In the genomic region with DNA sequence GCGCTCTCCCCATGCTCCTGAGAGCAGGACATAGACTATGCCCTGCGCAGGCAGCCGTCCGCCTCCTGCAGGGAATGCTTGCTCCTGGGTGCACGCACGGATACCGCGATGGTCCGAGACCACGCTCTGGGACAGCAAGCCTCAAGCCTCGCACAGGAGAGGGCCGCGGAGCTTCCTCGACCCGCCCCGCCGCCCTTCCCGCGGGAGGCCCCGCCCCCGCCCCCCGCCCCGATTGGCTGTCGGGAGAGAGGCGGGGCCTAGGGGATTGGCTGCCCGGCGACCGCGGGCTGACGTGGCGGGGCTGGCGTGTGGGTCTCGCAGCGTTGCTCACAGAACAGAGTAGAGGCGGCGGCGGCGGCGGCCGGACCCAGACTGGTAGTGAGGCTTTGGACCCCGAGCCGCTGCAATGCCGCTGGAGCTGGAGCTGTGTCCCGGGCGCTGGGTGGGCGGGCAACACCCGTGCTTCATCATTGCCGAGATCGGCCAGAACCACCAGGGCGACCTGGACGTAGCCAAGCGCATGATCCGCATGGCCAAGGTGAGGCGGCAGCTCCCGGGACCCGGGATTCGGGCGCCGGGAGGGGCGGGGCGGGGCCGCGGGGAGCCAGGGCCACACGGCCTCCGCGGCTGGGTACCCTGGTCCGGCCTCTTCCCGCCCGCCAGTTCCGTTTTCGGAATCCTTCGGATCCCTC, we compare ENCODE assay signal across 8 cellular contexts. TPM values are rescaled to one million over a fixed set of nuclear protein-coding genes. Genes with fewer than 3 reads are reported as not detected.
DNase-seq lines count a peak whose midpoint lies in the region; ATAC-seq, FAIRE-seq and TF ChIP-seq lines count a peak whose summit lies in the region.

A gene with protein sequence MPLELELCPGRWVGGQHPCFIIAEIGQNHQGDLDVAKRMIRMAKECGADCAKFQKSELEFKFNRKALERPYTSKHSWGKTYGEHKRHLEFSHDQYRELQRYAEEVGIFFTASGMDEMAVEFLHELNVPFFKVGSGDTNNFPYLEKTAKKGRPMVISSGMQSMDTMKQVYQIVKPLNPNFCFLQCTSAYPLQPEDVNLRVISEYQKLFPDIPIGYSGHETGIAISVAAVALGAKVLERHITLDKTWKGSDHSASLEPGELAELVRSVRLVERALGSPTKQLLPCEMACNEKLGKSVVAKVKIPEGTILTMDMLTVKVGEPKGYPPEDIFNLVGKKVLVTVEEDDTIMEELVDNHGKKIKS (plus strand): TSS at position 330 of the 692 bp plus-strand sequence. CDS start 77 bp downstream, at position 407.

- H3K4me3 ChIP-seq in Caco-2 (ENCODE audit: low read depth, low read length) (peak within 1 kb of the TSS; percentile 79), NT2/D1 (ENCODE audit: insufficient read length, low read depth) (peak within 1 kb of the TSS; percentile 88), H1 (ENCODE audit: extremely low read depth in 1 of 4, insufficient read depth in 2 of 4, low read depth in 3 of 4, low read length in 4 of 4) (peak within 1 kb of the TSS; percentile 57 to 94 (median 83)), mesenchymal stem cell (ENCODE audit: insufficient read depth in 1 of 2, low read depth in 1 of 2, low read length in 2 of 2) (peak within 1 kb of the TSS; percentile 85 to 90)

- TF ChIP-seq RAD21 in H1 (IDR thresholded peaks at IDR 0.05 in 1 of 2, conservative IDR thresholded peaks at IDR 0.05 in 1 of 2; ENCODE audit: low read depth in 2 of 2, low read length in 2 of 2) = 0 out of 4 replicates have a peak, but pooled peaks of 1 of the 2 experiments have one; percentile 1

- H3K27me3 ChIP-seq in Caco-2 (replicated peaks; ENCODE audit: control insufficient read depth, insufficient read depth, low read length) = no peaks in the 10 kb centered on the region
- H3K27me3 ChIP-seq in NT2/D1 (ENCODE audit: insufficient read depth, insufficient read length) = no peaks in the 10 kb centered on the region
- H3K27me3 ChIP-seq in H1 (replicated peaks in 1 of 4; ENCODE audit: control insufficient read depth in 3 of 4, extremely low read depth in 1 of 4, insufficient read depth in 3 of 4, low read length in 3 of 4) = peaks cover 0 to 3% (median 0%) of the 10 kb centered on the region in 4 experiments; a peak in 2 of 7 replicates
- peaks cover 0 to 4% of the 10 kb centered on the region in 2 experiments for H3K27me3 ChIP-seq in mesenchymal stem cell (ENCODE audit: control insufficient read depth in 1 of 2, insufficient read depth in 1 of 2, low read length in 2 of 2)

- H4K5ac ChIP-seq in H1 (ENCODE audit: insufficient read length, low read depth, low read length) = peak within 1 kb of the TSS; percentile 75

- H3K36me3 Mint-ChIP-seq in Caco-2 (ENCODE audit: insufficient read depth, unreplicated experiment) = peaks cover 24% of the 10 kb centered on the region
- H3K36me3 Mint-ChIP-seq in activated CD8-positive, alpha-beta memory T cell treated with anti-CD3 and anti-CD28 coated beads, Interleukin-2, amount 10 ng/mL, durations not matched to agents 7 days and 5 days = peaks cover 9% of the 10 kb centered on the region

- no peak within 1 kb of the TSS for H2AK5ac ChIP-seq in H1 (ENCODE audit: low read depth, low read length)
- H2AK5ac ChIP-seq in mesenchymal stem cell (ENCODE audit: low read length, severe bottlenecking) = peak within 1 kb of the TSS; percentile 5

- H3K56ac ChIP-seq in H1 (replicated peaks; ENCODE audit: insufficient read length, low read depth, low read length) = no peak within 1 kb of the TSS

- no peaks in the 10 kb centered on the region; the same call in 1 of the 2 replicates for H3K23me2 ChIP-seq in H1 (ENCODE audit: low read depth, low read length)

- peak; percentile 94 for ATAC-seq in GM21381 (IDR thresholded peaks at IDR 0.05; ENCODE audit: unreplicated experiment)
- ATAC-seq in activated CD8-positive, alpha-beta memory T cell treated with anti-CD3 and anti-CD28 coated beads, Interleukin-2, amount 10 ng/mL, durations not matched to agents 7 days and 5 days = peak; percentile 96

- POLR2A ChIA-PET in Caco-2 (lab: Charles Lee) (interaction anchor here (0.6 to 1.3 kb wide), 8 partner anchors 11 to 636 kb away, joined by 3 to 15 read pairs (median 4); a partner anchor contains a TSS), H1 (lab: Charles Lee; ENCODE audit: partially characterized antibody) (interaction anchor here (0.7 to 2.0 kb wide), 13 partner anchors 9 to 165 kb away, joined by 3 to 7 read pairs (median 4); a partner anchor contains a TSS)

- H2BK12ac ChIP-seq in H1 (ENCODE audit: low read depth, low read length) (no peak within 1 kb of the TSS), mesenchymal stem cell (ENCODE audit: low read length in 2 of 2) (peak within 1 kb of the TSS in 1 of 2 experiments; percentile 42)

- TF ChIP-seq CTCF in Caco-2 (IDR thresholded peaks at IDR 0.05; ENCODE audit: insufficient read depth in 1 of 2, low read depth in 1 of 2, low read length in 1 of 2, severe bottlenecking in 1 of 2, unreplicated experiment in 1 of 2) (peak in 1 of 2 experiments; percentile 18), H1 (IDR thresholded peaks at IDR 0.05; ENCODE audit: control extremely low read depth in 1 of 3, insufficient read depth in 1 of 3, low read depth in 1 of 3, low read length in 3 of 3) (no peak)

- TF ChIP-seq EP300 in H1 (IDR thresholded peaks at IDR 0.05; ENCODE audit: borderline replicate concordance in 1 of 2, low read depth in 2 of 2, low read length in 2 of 2) = no peak

- peaks cover 7% of the 10 kb centered on the region; the same call in 1 of the 2 replicates for H3K79me1 ChIP-seq in H1 (ENCODE audit: low read depth, low read length)
- H3K79me1 ChIP-seq in mesenchymal stem cell (replicated peaks; ENCODE audit: low read length, poor library complexity, severe bottlenecking) = peaks cover 9% of the 10 kb centered on the region

- H3K4me3 Mint-ChIP-seq in Caco-2 (ENCODE audit: unreplicated experiment) = peak within 1 kb of the TSS; percentile 93
- H3K4me3 Mint-ChIP-seq in activated CD8-positive, alpha-beta memory T cell treated with anti-CD3 and anti-CD28 coated beads, Interleukin-2, amount 10 ng/mL, durations not matched to agents 7 days and 5 days = peak within 1 kb of the TSS; percentile 92

- peak within 1 kb of the TSS; percentile 76; the same call in 1 of the 2 replicates for H3K27ac ChIP-seq in H1 (ENCODE audit: low read depth, low read length)
- peak within 1 kb of the TSS; percentile 86 for H3K27ac ChIP-seq in mesenchymal stem cell (ENCODE audit: low read length, poor library complexity, severe bottlenecking)

- H3K36me3 ChIP-seq in Caco-2 (ENCODE audit: control insufficient read depth, insufficient read depth, low read length) (peaks cover 2% of the 10 kb centered on the region), NT2/D1 (ENCODE audit: insufficient read depth, insufficient read length, low read length) (peaks cover 19% of the 10 kb centered on the region), H1 (ENCODE audit: control insufficient read depth in 2 of 4, insufficient read depth in 4 of 4, low read length in 3 of 4) (peaks cover 0 to 3% (median 1%) of the 10 kb centered on the region in 4 experiments; a peak in 3 of 8 replicates), mesenchymal stem cell (ENCODE audit: control insufficient read depth in 1 of 2, insufficient read depth in 2 of 2, low read depth in 1 of 2, low read length in 2 of 2) (peaks cover 6 to 7% of the 10 kb centered on the region in 2 experiments)

- peak within 1 kb of the TSS; percentile 87 for H3K4ac ChIP-seq in H1 (replicated peaks; ENCODE audit: insufficient read length, low read depth, low read length)
- peak within 1 kb of the TSS in 1 of 2 experiments; percentile 75 for H3K4ac ChIP-seq in mesenchymal stem cell (ENCODE audit: low read depth in 1 of 2, low read length in 2 of 2)

- no peak within 1 kb of the TSS for H2BK20ac ChIP-seq in H1 (ENCODE audit: low read length)

- H3K9me3 ChIP-seq in Caco-2 = no peaks in the 10 kb centered on the region
- H3K9me3 ChIP-seq in NT2/D1 (ENCODE audit: insufficient read depth, low read length) = no peaks in the 10 kb centered on the region
- H3K9me3 ChIP-seq in H1 (ENCODE audit: insufficient read depth in 2 of 2, low read depth in 1 of 2, low read length in 1 of 2) = 0 out of 4 replicates have a peak, but pooled peaks cover 0 to 5% of the 10 kb centered on the region in 2 experiments
- H3K9me3 ChIP-seq in mesenchymal stem cell (ENCODE audit: control insufficient read depth, low read length) = no peaks in the 10 kb centered on the region

- BruUV-seq in Caco-2 (replicated peaks; lab: Mats Ljungman, UMichigan) = no TSS peak

- H3K4me2 ChIP-seq in H1 (ENCODE audit: insufficient read depth in 1 of 2, low read depth in 2 of 2, low read length in 2 of 2) (peak within 1 kb of the TSS; percentile 75 to 89), mesenchymal stem cell (ENCODE audit: low read length, poor library complexity, severe bottlenecking) (peak within 1 kb of the TSS; percentile 76)

- H3K9me3 Mint-ChIP-seq in Caco-2 (ENCODE audit: unreplicated experiment) = no peaks in the 10 kb centered on the region
- H3K9me3 Mint-ChIP-seq in activated CD8-positive, alpha-beta memory T cell treated with anti-CD3 and anti-CD28 coated beads, Interleukin-2, amount 10 ng/mL, durations not matched to agents 7 days and 5 days (ENCODE audit: low read depth) = no peaks in the 10 kb centered on the region

- intact Hi-C loops in Caco-2 (cut with micrococcal nuclease; ENCODE audit: unreplicated experiment) = loop anchor here (1.0 kb wide), 1 partner anchor 43 kb away; no protein-coding TSS in a partner anchor

- 1% methylated on average over 28 of the region's 72 CpGs; no CpG with 5 or more reads in 1 of the 2 experiments for WGBS in H1 (ENCODE audit: extremely low coverage in 1 of 2, insufficient coverage in 1 of 2, insufficient read length in 1 of 2, insufficient replicate concordance in 2 of 2, low coverage in 1 of 2, low lambda C conversion rate in 2 of 2, missing lambda C conversion rate in 1 of 2), 2 experiments
- WGBS in mesenchymal stem cell = under 1% methylated on average over 58 of the region's 72 CpGs

- peaks cover 0 to 4% of the 10 kb centered on the region in 2 experiments; a peak in 1 of 4 replicates for H3K79me2 ChIP-seq in H1 (ENCODE audit: control insufficient read depth in 1 of 2, insufficient read depth in 2 of 2, low read length in 2 of 2)

- H4K8ac ChIP-seq in H1 (ENCODE audit: extremely low read depth, insufficient read depth, low read length) (peak within 1 kb of the TSS; percentile 89; the same call in 1 of the 2 replicates), mesenchymal stem cell (ENCODE audit: low read length) (peak within 1 kb of the TSS; percentile 96)

- H4K20me1 ChIP-seq in H1 (replicated peaks in 1 of 2; ENCODE audit: control insufficient read depth in 1 of 2, insufficient read depth in 2 of 2, low read length in 2 of 2) = peaks cover 2 to 5% of the 10 kb centered on the region in 2 experiments

- H3K4me1 Mint-ChIP-seq in Caco-2 (ENCODE audit: low read depth, unreplicated experiment) = no peaks in the 10 kb centered on the region
- peaks cover 43% of the 10 kb centered on the region for H3K4me1 Mint-ChIP-seq in activated CD8-positive, alpha-beta memory T cell treated with anti-CD3 and anti-CD28 coated beads, Interleukin-2, amount 10 ng/mL, durations not matched to agents 7 days and 5 days

- H3K14ac ChIP-seq in H1 (ENCODE audit: insufficient read length) (no peak within 1 kb of the TSS), mesenchymal stem cell (ENCODE audit: low read length in 2 of 2) (peak within 1 kb of the TSS in 1 of 2 experiments; percentile 84)

- H3K27ac Mint-ChIP-seq in Caco-2 (ENCODE audit: unreplicated experiment) = peak within 1 kb of the TSS; percentile 92
- H3K27ac Mint-ChIP-seq in activated CD8-positive, alpha-beta memory T cell treated with anti-CD3 and anti-CD28 coated beads, Interleukin-2, amount 10 ng/mL, durations not matched to agents 7 days and 5 days = peak within 1 kb of the TSS; percentile 95

- H3K23ac ChIP-seq in H1 (ENCODE audit: insufficient read length) (no peak within 1 kb of the TSS), mesenchymal stem cell (ENCODE audit: low read length in 2 of 2) (peak within 1 kb of the TSS in 1 of 2 experiments; percentile 61)

- peak; percentile 84 to 85 for TF ChIP-seq POLR2A in H1 (IDR thresholded peaks at IDR 0.05; ENCODE audit: control extremely low read depth in 1 of 2, low read depth in 2 of 2, low read length in 2 of 2)

- H3K18ac ChIP-seq in H1 (ENCODE audit: extremely low read depth, low read length) (peak within 1 kb of the TSS; percentile 94), mesenchymal stem cell (ENCODE audit: low read depth in 1 of 2, low read length in 2 of 2) (peak within 1 kb of the TSS; percentile 81 to 91)

- H3K9ac ChIP-seq in NT2/D1 (ENCODE audit: insufficient read length, low read depth) (peak within 1 kb of the TSS; percentile 92), H1 (replicated peaks in 1 of 4; ENCODE audit: extremely low read depth in 1 of 4, low read depth in 3 of 4, low read length in 3 of 4) (peak within 1 kb of the TSS in 3 of 4 experiments; percentile 65 to 84 (median 75); a peak in 6 of 7 replicates), mesenchymal stem cell (ENCODE audit: low read length) (peak within 1 kb of the TSS; percentile 99)

- H3K4me1 ChIP-seq in Caco-2 (peaks cover 7% of the 10 kb centered on the region), NT2/D1 (ENCODE audit: insufficient read depth, insufficient read length) (peaks cover 4% of the 10 kb centered on the region), H1 (replicated peaks in 1 of 4; ENCODE audit: control insufficient read depth in 3 of 4, insufficient read depth in 4 of 4, low read length in 3 of 4) (peaks cover 0 to 4% (median 2%) of the 10 kb centered on the region in 4 experiments; a peak in 1 of 7 replicates), mesenchymal stem cell (ENCODE audit: control insufficient read depth, insufficient read depth, low read depth, low read length) (peaks cover 6% of the 10 kb centered on the region)

- H2BK15ac ChIP-seq in H1 (ENCODE audit: low read length) = no peak within 1 kb of the TSS
- H2BK15ac ChIP-seq in mesenchymal stem cell (ENCODE audit: low read depth, poor library complexity, severe bottlenecking) = peak within 1 kb of the TSS; percentile 86

- H4K91ac ChIP-seq in H1 (replicated peaks; ENCODE audit: insufficient read length, low read length) (peak within 1 kb of the TSS; percentile 76), mesenchymal stem cell (ENCODE audit: low read length) (peak within 1 kb of the TSS; percentile 73)

- peak; percentile 95 to 97 for DNase-seq in Caco-2
- peak; percentile 90 for DNase-seq in HTR-8/SVneo (ENCODE audit: insufficient read length, low spot score)
- peak; percentile 82 for DNase-seq in NT2/D1 (ENCODE audit: low read depth, low spot score)
- peak; percentile 96 for DNase-seq in activated CD8-positive, alpha-beta memory T cell treated with anti-CD3 and anti-CD28 coated beads, Interleukin-2, amount 10 ng/mL, durations not matched to agents 7 days and 5 days
- DNase-seq in H1 (ENCODE audit: low read depth in 1 of 2, low spot score in 2 of 2) = peak; percentile 73 to 92
- peak; percentile 95 for DNase-seq in mesenchymal stem cell
- DNase-seq in stimulated activated CD8-positive, alpha-beta memory T cell treated with anti-CD3 and anti-CD28 coated beads, Interleukin-12 subunit alpha, Interleukin-12 subunit beta, amount 100 ng/mL, for 24 hours (ENCODE audit: extremely low read depth) = peak; percentile 88

- H3K27me3 Mint-ChIP-seq in Caco-2 (ENCODE audit: insufficient read depth, unreplicated experiment) = no peaks in the 10 kb centered on the region
- H3K27me3 Mint-ChIP-seq in activated CD8-positive, alpha-beta memory T cell treated with anti-CD3 and anti-CD28 coated beads, Interleukin-2, amount 10 ng/mL, durations not matched to agents 7 days and 5 days = no peaks in the 10 kb centered on the region

- FAIRE-seq in HTR-8/SVneo (lab: Jason Lieb, UNC) = peak; percentile 9
- no peak for FAIRE-seq in H1 (lab: Jason Lieb, UNC)

- no peak within 1 kb of the TSS for H2BK120ac ChIP-seq in H1 (replicated peaks; ENCODE audit: low read depth, low read length)
- peak within 1 kb of the TSS; percentile 80 for H2BK120ac ChIP-seq in mesenchymal stem cell (ENCODE audit: low read depth, low read length)

- H2AFZ ChIP-seq in H1 (ENCODE audit: low read length) = peak within 1 kb of the TSS; percentile 87
- peak within 1 kb of the TSS; percentile 84 for H2AFZ ChIP-seq in mesenchymal stem cell (ENCODE audit: low read depth, low read length)

- CTCF ChIA-PET in Caco-2 (lab: Charles Lee) = interaction anchor here (0.6 to 2.1 kb wide), 12 partner anchors 17 to 423 kb away, joined by 3 to 10 read pairs (median 3); a partner anchor contains a TSS
- CTCF ChIA-PET in activated CD8-positive, alpha-beta memory T cell treated with anti-CD3 and anti-CD28 coated beads, Interleukin-2, amount 10 ng/mL, durations not matched to agents 7 days and 5 days (lab: Charles Lee) = interaction anchor here (0.6 to 4.1 kb wide), 13 partner anchors 8 to 206 kb away, joined by 3 to 18 read pairs (median 5); a partner anchor contains a TSS
- CTCF ChIA-PET in H1 (lab: Charles Lee; ENCODE audit: partially characterized antibody) = interaction anchor here (1.0 to 1.4 kb wide), 3 partner anchors 9 to 51 kb away, joined by 3 read pairs; no protein-coding TSS in a partner anchor

- peak within 1 kb of the TSS; percentile 66; the same call in 1 of the 2 replicates for H2BK5ac ChIP-seq in H1 (ENCODE audit: low read depth, low read length)
- H2BK5ac ChIP-seq in mesenchymal stem cell (ENCODE audit: low read depth, low read length, poor library complexity, severe bottlenecking) = peak within 1 kb of the TSS; percentile 46

RNA-seq across cellular contexts. Expression of the gene that starts here (rescaled TPM):
- total RNA-seq in Caco-2 (2022) = 68.7 and 71.7 TPM in 2 replicates
- total RNA-seq in activated CD8-positive, alpha-beta memory T cell treated with anti-CD3 and anti-CD28 coated beads, Interleukin-2, amount 10 ng/mL, durations not matched to agents 7 days and 5 days = 10 to 100 TPM; 35.5 to 47.8 TPM
- 64.0 and 67.3 TPM in 2 replicates for total RNA-seq in H1 (2021; fragmentation: NEBNext Ultra II Directional; extraction: Animal tissue kit (Norgen Biotek cat#: 25700))
- polyA plus RNA-seq in H1 (2011; rRNA removed) = 56.5 and 63.7 TPM in 2 replicates
- polyA plus RNA-seq in H1 (2011; cell fraction: cytosol; rRNA removed) = 74.6 TPM
- 39.6 TPM for polyA plus RNA-seq in H1 (2011; cell fraction: nucleus; rRNA removed)
- 77.1 to 80.1 TPM (median 78.4 TPM) in 4 replicates for polyA plus RNA-seq in H1 (2012, experiment 1 of 2)
- 56.3 TPM for polyA plus RNA-seq in H1 (2012, experiment 2 of 2)
- polyA plus RNA-seq in H1 (2013, experiment 1 of 2) = 58.8 TPM
- polyA plus RNA-seq in H1 (2013, experiment 2 of 2) = 60.7 TPM
- 38.2 and 39.1 TPM in 2 replicates for polyA minus RNA-seq in H1 (2011; rRNA and poly(A)+ RNA removed)
- 27.5 TPM for polyA minus RNA-seq in H1 (2011; cell fraction: cytosol; rRNA and poly(A)+ RNA removed)
- polyA minus RNA-seq in H1 (2011; cell fraction: nucleus; rRNA and poly(A)+ RNA removed) = 19.4 TPM
- polyA plus RNA-seq in mesenchymal stem cell (2013, experiment 1 of 2) = 72.3 TPM
- 72.4 TPM for polyA plus RNA-seq in mesenchymal stem cell (2013, experiment 2 of 2)

Comparison
In these comparisons a context has a peak if more than half of its experiments do, and no peak if none do; other contexts are left out.
1. Peak in every context shown above with its lines: DNase-seq, ATAC-seq, H3K4me3 ChIP-seq and H3K27ac ChIP-seq.